ENCODE assay signal across 9 cellular contexts in the genomic region with DNA sequence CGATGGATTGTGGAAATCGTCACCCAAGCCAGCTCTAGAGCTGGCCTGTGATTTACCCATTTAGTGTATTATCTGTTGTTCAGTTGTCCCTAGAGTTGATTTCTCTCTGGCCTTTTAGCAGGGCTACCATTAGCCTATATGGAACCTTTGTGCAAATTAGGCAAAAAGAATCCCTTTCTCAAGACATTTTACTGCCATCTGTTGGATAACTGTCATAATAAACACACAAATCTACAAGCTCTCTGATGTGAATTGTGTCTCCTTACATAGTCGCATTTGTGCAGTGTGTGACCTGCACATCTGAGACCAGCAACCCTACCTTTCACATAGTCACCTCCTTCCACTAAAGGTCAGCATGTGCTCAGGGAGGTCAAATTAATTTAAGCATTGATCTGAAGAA. TPM values are rescaled to one million over a fixed set of nuclear protein-coding genes. Genes with fewer than 3 reads are reported as not detected.
A peak's percentile ranks its signal among the peaks of the same experiment; 100 is the strongest.
DNase-seq lines count a peak whose midpoint lies in the region; ATAC-seq and TF ChIP-seq lines count a peak whose summit lies in the region.
"Had no signal": no experiment of that assay in that cellular context is flagged by ENCODE, and none has a peak within 500 bp of the region (broad histone marks: within the 10 kb centered on the region; RNA-seq: fewer than 3 reads in every experiment).

No MANE protein-coding gene starts in this region.

- intact Hi-C loops in left lung (cut with DNase I) (loop anchor here in 1 of 2 donors (5.0 to 10.0 kb wide), 2 partner anchors 66 to 338 kb away; no protein-coding TSS in a partner anchor), transverse colon (cut with DNase I; ENCODE audit: low total_unique reads) (no loop called here), adrenal gland (cut with DNase I) (no loop called here)

- TF ChIP-seq POLR2A in transverse colon (IDR thresholded peaks at IDR 0.05) (no peak), adrenal gland (IDR thresholded peaks at IDR 0.05) (no peak)

- peaks cover 0 to 4% of the 10 kb centered on the region in 2 donors for H3K27me3 ChIP-seq in left lung
- no peaks in the 10 kb centered on the region for H3K27me3 ChIP-seq in transverse colon
- H3K27me3 ChIP-seq in adrenal gland = no peaks in the 10 kb centered on the region

- TF ChIP-seq CTCF in left lung (IDR thresholded peaks at IDR 0.05) = no peak
- TF ChIP-seq CTCF in transverse colon (IDR thresholded peaks at IDR 0.05) = no peak
- TF ChIP-seq CTCF in adrenal gland (IDR thresholded peaks at IDR 0.05) = peak in 2 of 6 experiments; percentile 25 to 27

- CTCF ChIA-PET in T-cell (lab: Charles Lee) = interaction anchor here (0.6 to 1.7 kb wide), 5 partner anchors 19 to 530 kb away, joined by 3 to 8 read pairs (median 3); a partner anchor contains a TSS

- no peak overlapping the region for H3K27ac ChIP-seq in left lung
- no peak overlapping the region for H3K27ac ChIP-seq in transverse colon
- H3K27ac ChIP-seq in adrenal gland = no peak overlapping the region

- DNase-seq in DMS 273 (lab: John Stamatoyannopoulos, UW; ENCODE audit: unreplicated experiment) = peak; percentile 50
- peak; percentile 46 for DNase-seq in KG1 (lab: John Stamatoyannopoulos, UW)
- DNase-seq in T-cell = no peak
- no peak for DNase-seq in left lung
- no peak for DNase-seq in transverse colon
- DNase-seq in iPS-NIHi11 (ENCODE audit: low spot score) = no peak
- no peak for DNase-seq in adrenal gland
- DNase-seq: activated B cell treated with CpG ODN at 0.5 μM for 24 hours had no signal

- H3K27me3 Mint-ChIP-seq in T-cell = peaks cover 3% of the 10 kb centered on the region in 2 donors

- H3K4me1 ChIP-seq in left lung (peaks cover 0 to 9% of the 10 kb centered on the region in 2 donors), transverse colon (no peaks in the 10 kb centered on the region), adrenal gland (replicated peaks in 1 of 2) (no peaks in the 10 kb centered on the region)

- no peaks in the 10 kb centered on the region for H3K9me3 ChIP-seq in left lung
- no peaks in the 10 kb centered on the region for H3K9me3 ChIP-seq in transverse colon
- no peaks in the 10 kb centered on the region for H3K9me3 ChIP-seq in adrenal gland (replicated peaks in 1 of 3)

- no peak for TF ChIP-seq EP300 in transverse colon (IDR thresholded peaks at IDR 0.05; ENCODE audit: low read depth)

- H3K27ac Mint-ChIP-seq in T-cell = peak overlapping the region; percentile 63 to 92
- H3K27ac Mint-ChIP-seq: activated B cell treated with CpG ODN at 0.5 μM for 24 hours had no signal

- H3K4me1 Mint-ChIP-seq in T-cell = peaks cover 42 to 46% (median 45%) of the 10 kb centered on the region in 3 donors

- no peaks in the 10 kb centered on the region for H3K36me3 ChIP-seq in left lung
- H3K36me3 ChIP-seq in transverse colon = no peaks in the 10 kb centered on the region
- no peaks in the 10 kb centered on the region for H3K36me3 ChIP-seq in adrenal gland (replicated peaks in 1 of 2)

- 93 to 94% methylated on average over 3 of the region's 3 CpGs for WGBS in transverse colon (ENCODE audit: low coverage in 1 of 2), 2 donors
- WGBS in adrenal gland, 4 donors = 82 to 87% (median 84%) methylated on average over 3 of the region's 3 CpGs

- H3K36me3 Mint-ChIP-seq in T-cell = no peaks in the 10 kb centered on the region

- POLR2A ChIA-PET in T-cell (lab: Charles Lee) = no interaction called here

- in situ Hi-C loops in transverse colon (cut with MboI; ENCODE audit: low pct_ligation_motif_present in 1 of 4, low pct_unique_long_range_greater_than_20kb in 1 of 4, low sequenced_read_pairs in 3 of 4) = no loop called here

- H3K4me3 Mint-ChIP-seq in T-cell = peak overlapping the region in 1 of 3 donors; percentile 51
- H3K4me3 Mint-ChIP-seq: activated B cell treated with CpG ODN at 0.5 μM for 24 hours had no signal

- ATAC-seq in T-cell (replicated peaks in 1 of 4) (peak in 3 of 4 experiments; percentile 18 to 23 (median 19)), left lung (peak; percentile 34), GM18858 (IDR thresholded peaks at IDR 0.05; ENCODE audit: unreplicated experiment) (no peak)

- H3K4me3 ChIP-seq in left lung = no peak overlapping the region
- no peak overlapping the region for H3K4me3 ChIP-seq in transverse colon
- no peak overlapping the region for H3K4me3 ChIP-seq in adrenal gland

- H3K9me3 Mint-ChIP-seq in T-cell = no peaks in the 10 kb centered on the region
- H3K9me3 Mint-ChIP-seq: activated B cell treated with CpG ODN at 0.5 μM for 24 hours had no signal

RNA-seq across cellular contexts. Expression of a gene that starts 34.0 kb away (rescaled TPM):
- total RNA-seq in T-cell (under 1 TPM in 4 of 5 donors, not detected in 1; 0.07 to 0.21 (median 0.15) TPM), left lung (under 1 TPM; 0.52 to 0.76 TPM), transverse colon (under 1 TPM in 1 of 4 donors, not detected in 3; 0.16 TPM), adrenal gland (under 1 TPM in 2 of 8 donors, not detected in 6; 0.28 to 0.30 TPM)
- polyA plus RNA-seq in adrenal gland = under 1 TPM; 0.08 to 0.16 (median 0.13) TPM
- total RNA-seq: activated B cell treated with CpG ODN at 0.5 μM for 24 hours had no signal

Comparison
In these comparisons a context has a peak if more than half of its experiments do, and no peak if none do; other contexts are left out.
1. DNase-seq: peak in DMS 273 (single experiment) and KG1 (single experiment); none in T-cell (0 of 34), left lung (0 of 2), transverse colon (single experiment), iPS-NIHi11 (single experiment) and adrenal gland (0 of 7).